Comparison of ENCODE assay signal across 20 cellular contexts in genomic region chr5:91352831-91353695, GRCh38.
"Had no signal": no experiment of that assay in that cellular context is flagged by ENCODE, and none has a peak within 500 bp of the region (broad histone marks: within the 10 kb centered on the region; RNA-seq: fewer than 3 reads in every experiment).

No MANE protein-coding gene starts in this region.

- H3K27me3 ChIP-seq: gastroesophageal sphincter, heart left ventricle, tibial artery had no signal

- H3K27ac Mint-ChIP-seq: activated CD4-positive, alpha-beta T cell treated with anti-CD3 and anti-CD28 coated beads, Interleukin-2, amount 10 ng/mL, durations not matched to agents 7 days and 5 days; activated CD8-positive, alpha-beta T cell treated with anti-CD3 and anti-CD28 coated beads, Interleukin-2, amount 10 ng/mL, durations not matched to agents 7 days and 5 days; activated naive CD4-positive, alpha-beta T cell treated with anti-CD3 and anti-CD28 coated beads for 36 hours; activated T-cell treated with anti-CD3 and anti-CD28 coated beads, Interleukin-2, amount 50 U/mL, for 24 hours had no signal

- H3K36me3 Mint-ChIP-seq: natural killer cell treated with Interleukin-12 subunit alpha and Interleukin-12 subunit beta and Interleukin-15 and Interleukin-18, amount 100 ng/mL, for 72 hours had no signal

- H3K36me3 ChIP-seq: gastroesophageal sphincter, heart left ventricle, tibial artery had no signal

- DNase-seq: activated CD4-positive, alpha-beta T cell treated with anti-CD3 and anti-CD28 coated beads, Interleukin-2, amount 10 ng/mL, durations not matched to agents 7 days and 5 days; activated CD8-positive, alpha-beta T cell treated with anti-CD3 and anti-CD28 coated beads, Interleukin-2, amount 10 ng/mL, durations not matched to agents 7 days and 5 days; activated naive CD4-positive, alpha-beta T cell treated with anti-CD3 and anti-CD28 coated beads for 36 hours; activated T-cell treated with anti-CD3 and anti-CD28 coated beads, Interleukin-2, amount 50 U/mL, for 24 hours; anterior cingulate cortex; effector CD4-positive, alpha-beta T cell; heart left ventricle; kidney; nucleus accumbens; posterior cingulate gyrus; stimulated activated CD4-positive, alpha-beta T cell treated with anti-CD3 and anti-CD28 coated beads, Interleukin-12 subunit alpha, Interleukin-12 subunit beta, amount 100 ng/mL, for 4 hours; stimulated activated CD4-positive, alpha-beta T cell treated with anti-CD3 and anti-CD28 coated beads, Interleukin-1b, Interleukin-23, amount 100 ng/mL, for 48 hours; stimulated activated naive CD4-positive, alpha-beta T cell treated with Interleukin-2 at 50 U/mL for 16 hours; substantia nigra; tibial artery had no signal

- H3K4me3 Mint-ChIP-seq: activated CD4-positive, alpha-beta T cell treated with anti-CD3 and anti-CD28 coated beads, Interleukin-2, amount 10 ng/mL, durations not matched to agents 7 days and 5 days; activated CD8-positive, alpha-beta T cell treated with anti-CD3 and anti-CD28 coated beads, Interleukin-2, amount 10 ng/mL, durations not matched to agents 7 days and 5 days; activated naive CD4-positive, alpha-beta T cell treated with anti-CD3 and anti-CD28 coated beads for 36 hours; activated T-cell treated with anti-CD3 and anti-CD28 coated beads, Interleukin-2, amount 50 U/mL, for 24 hours; natural killer cell treated with Interleukin-12 subunit alpha and Interleukin-12 subunit beta and Interleukin-15 and Interleukin-18, amount 100 ng/mL, for 72 hours had no signal

- H3K4me1 Mint-ChIP-seq: activated CD4-positive, alpha-beta T cell treated with anti-CD3 and anti-CD28 coated beads, Interleukin-2, amount 10 ng/mL, durations not matched to agents 7 days and 5 days had no signal

- ATAC-seq: activated CD8-positive, alpha-beta T cell treated with anti-CD3 and anti-CD28 coated beads, Interleukin-2, amount 10 ng/mL, durations not matched to agents 7 days and 5 days; gastroesophageal sphincter; heart left ventricle; left lobe of liver; natural killer cell treated with Interleukin-12 subunit alpha and Interleukin-12 subunit beta and Interleukin-15 and Interleukin-18, amount 100 ng/mL, for 72 hours had no signal

- H3K9me3 Mint-ChIP-seq: natural killer cell treated with Interleukin-12 subunit alpha and Interleukin-12 subunit beta and Interleukin-15 and Interleukin-18, amount 100 ng/mL, for 72 hours had no signal

- H3K4me3 ChIP-seq: coronary artery, gastroesophageal sphincter, heart left ventricle, lung, tibial artery had no signal

- H3K4me1 ChIP-seq: tibial artery had no signal

- H3K9me3 ChIP-seq: gastroesophageal sphincter, heart left ventricle, tibial artery had no signal

- H3K27ac ChIP-seq: coronary artery, gastroesophageal sphincter, heart left ventricle, tibial artery had no signal
